8 cellular contexts compared by ENCODE assay signal in genomic region chr15:99104788-99105515, GRCh38. TPM values are rescaled to one million over a fixed set of nuclear protein-coding genes. Genes with fewer than 3 reads are reported as not detected.
DNase-seq lines count a peak whose midpoint lies in the region; ATAC-seq, FAIRE-seq and TF ChIP-seq lines count a peak whose summit lies in the region.

A gene with protein sequence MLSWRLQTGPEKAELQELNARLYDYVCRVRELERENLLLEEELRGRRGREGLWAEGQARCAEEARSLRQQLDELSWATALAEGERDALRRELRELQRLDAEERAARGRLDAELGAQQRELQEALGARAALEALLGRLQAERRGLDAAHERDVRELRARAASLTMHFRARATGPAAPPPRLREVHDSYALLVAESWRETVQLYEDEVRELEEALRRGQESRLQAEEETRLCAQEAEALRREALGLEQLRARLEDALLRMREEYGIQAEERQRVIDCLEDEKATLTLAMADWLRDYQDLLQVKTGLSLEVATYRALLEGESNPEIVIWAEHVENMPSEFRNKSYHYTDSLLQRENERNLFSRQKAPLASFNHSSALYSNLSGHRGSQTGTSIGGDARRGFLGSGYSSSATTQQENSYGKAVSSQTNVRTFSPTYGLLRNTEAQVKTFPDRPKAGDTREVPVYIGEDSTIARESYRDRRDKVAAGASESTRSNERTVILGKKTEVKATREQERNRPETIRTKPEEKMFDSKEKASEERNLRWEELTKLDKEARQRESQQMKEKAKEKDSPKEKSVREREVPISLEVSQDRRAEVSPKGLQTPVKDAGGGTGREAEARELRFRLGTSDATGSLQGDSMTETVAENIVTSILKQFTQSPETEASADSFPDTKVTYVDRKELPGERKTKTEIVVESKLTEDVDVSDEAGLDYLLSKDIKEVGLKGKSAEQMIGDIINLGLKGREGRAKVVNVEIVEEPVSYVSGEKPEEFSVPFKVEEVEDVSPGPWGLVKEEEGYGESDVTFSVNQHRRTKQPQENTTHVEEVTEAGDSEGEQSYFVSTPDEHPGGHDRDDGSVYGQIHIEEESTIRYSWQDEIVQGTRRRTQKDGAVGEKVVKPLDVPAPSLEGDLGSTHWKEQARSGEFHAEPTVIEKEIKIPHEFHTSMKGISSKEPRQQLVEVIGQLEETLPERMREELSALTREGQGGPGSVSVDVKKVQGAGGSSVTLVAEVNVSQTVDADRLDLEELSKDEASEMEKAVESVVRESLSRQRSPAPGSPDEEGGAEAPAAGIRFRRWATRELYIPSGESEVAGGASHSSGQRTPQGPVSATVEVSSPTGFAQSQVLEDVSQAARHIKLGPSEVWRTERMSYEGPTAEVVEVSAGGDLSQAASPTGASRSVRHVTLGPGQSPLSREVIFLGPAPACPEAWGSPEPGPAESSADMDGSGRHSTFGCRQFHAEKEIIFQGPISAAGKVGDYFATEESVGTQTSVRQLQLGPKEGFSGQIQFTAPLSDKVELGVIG (N-terminal part only) (plus strand): TSS chr15:99105080. CDS start chr15:99105200, 120 bp downstream.

- no peak within 1 kb of the TSS for H4K5ac ChIP-seq in IMR-90 (ENCODE audit: low read depth, low read length)

- TF ChIP-seq CTCF in IMR-90 (conservative IDR thresholded peaks at IDR 0.05; ENCODE audit: low read depth, low read length) (peak; percentile 89), keratinocyte (optimal IDR thresholded peaks at IDR 0.05 in 1 of 3, IDR thresholded peaks at IDR 0.05 in 1 of 3, conservative IDR thresholded peaks at IDR 0.05 in 1 of 3; ENCODE audit: extremely low read depth in 1 of 3, insufficient read depth in 2 of 3, low read length in 3 of 3) (peak in 2 of 3 experiments; percentile 52 to 79)

- POLR2A ChIA-PET in IMR-90 (lab: Charles Lee; ENCODE audit: unreplicated experiment), result no interaction called here

- peak; percentile 83 for TF ChIP-seq POLR2A in IMR-90 (IDR thresholded peaks at IDR 0.05; ENCODE audit: low read depth, low read length)

- no peak within 1 kb of the TSS for H2BK5ac ChIP-seq in IMR-90 (ENCODE audit: low read depth, low read length, poor library complexity, severe bottlenecking)

- H4K20me1 ChIP-seq in IMR-90 (ENCODE audit: insufficient read depth, low read length), result peaks cover 4% of the 10 kb centered on the region; the same call in 1 of the 2 replicates
- H4K20me1 ChIP-seq in keratinocyte (ENCODE audit: control insufficient read depth, extremely low read depth, insufficient read depth, low read length), result no peaks in the 10 kb centered on the region

- WGBS in IMR-90 (ENCODE audit: extremely low coverage in 2 of 2, insufficient read length in 1 of 2), 2 experiments, result 1% methylated on average over 54 of the region's 91 CpGs; no CpG with 5 or more reads in 1 of the 2 experiments

- no peak within 1 kb of the TSS for H3K14ac ChIP-seq in IMR-90 (replicated peaks; ENCODE audit: low read depth, low read length)

- H3K4me3 ChIP-seq in IMR-90 (ENCODE audit: insufficient read depth, low read depth, low read length) (peak within 1 kb of the TSS; percentile 60), keratinocyte (ENCODE audit: control insufficient read depth in 2 of 3, extremely low read depth in 1 of 3, insufficient read depth in 2 of 3, low read depth in 1 of 3, low read length in 3 of 3) (peak within 1 kb of the TSS; percentile 22 to 48 (median 34)), skin epidermis (peak within 1 kb of the TSS; percentile 15 to 47 (median 30))

- H3K36me3 ChIP-seq in IMR-90 (ENCODE audit: control insufficient read depth, insufficient read depth, low read length), result no peaks in the 10 kb centered on the region
- no peaks in the 10 kb centered on the region for H3K36me3 ChIP-seq in keratinocyte (ENCODE audit: control insufficient read depth in 2 of 2, extremely low read depth in 1 of 2, insufficient read depth in 2 of 2, low read length in 2 of 2)

- H3K18ac ChIP-seq in IMR-90 (ENCODE audit: low read depth, low read length), result no peak within 1 kb of the TSS

- H3K4me2 ChIP-seq in IMR-90 (ENCODE audit: low read depth, low read length), result peak within 1 kb of the TSS; percentile 85
- H3K4me2 ChIP-seq in keratinocyte (ENCODE audit: control insufficient read depth, extremely low read depth, insufficient read depth, low read depth, low read length), result peak within 1 kb of the TSS; percentile 54

- in situ Hi-C loops in IMR-90 (cut with MboI; ENCODE audit: low sequenced_read_pairs), result loop anchor here (25.0 kb wide), 1 partner anchor 632 kb away; the partner anchor contains the start of gene LYSMD4

- H3K4me1 ChIP-seq in IMR-90 (ENCODE audit: control insufficient read depth, insufficient read depth, low read length), result peaks cover 1% of the 10 kb centered on the region; the same call in 1 of the 2 replicates
- no peaks in the 10 kb centered on the region for H3K4me1 ChIP-seq in keratinocyte (ENCODE audit: control insufficient read depth, extremely low read depth, insufficient read depth, low read length)

- H3K79me1 ChIP-seq in IMR-90 (ENCODE audit: low read depth in 1 of 2, low read length in 2 of 2), result peaks cover 7 to 33% of the 10 kb centered on the region in 2 experiments

- H2AK5ac ChIP-seq in IMR-90 (ENCODE audit: low read depth, low read length), result no peak within 1 kb of the TSS

- no peak within 1 kb of the TSS for H2BK20ac ChIP-seq in IMR-90 (ENCODE audit: low read depth, low read length)

- H3K9ac ChIP-seq in IMR-90 (ENCODE audit: low read depth, low read length), result 0 out of 2 replicates have a peak within 1 kb of the TSS, but pooled peaks have one; percentile 7
- H3K9ac ChIP-seq in keratinocyte (ENCODE audit: control insufficient read depth, extremely low read depth, insufficient read depth, low read length), result no peak within 1 kb of the TSS

- DNase-seq in GM03348 (ENCODE audit: low spot score) (peak; percentile 97), IMR-90 (peak; percentile 72), SHP77 treated with DMSO at 0.1 percent for 48 hours (lab: John Stamatoyannopoulos, UW) (peak; percentile 60), cerebellar cortex (ENCODE audit: low spot score) (peak; percentile 62), keratinocyte (ENCODE audit: low read depth, low spot score) (no peak), NOMO-1 treated with dmso at 0.1 percent for 144 hours (lab: John Stamatoyannopoulos, UW; ENCODE audit: unreplicated experiment) (no peak)

- no peak within 1 kb of the TSS for H3K23ac ChIP-seq in IMR-90 (ENCODE audit: low read depth, low read length)

- no peak within 1 kb of the TSS for H2BK120ac ChIP-seq in IMR-90 (ENCODE audit: low read depth, low read length)

- H2AK9ac ChIP-seq in IMR-90 (replicated peaks; ENCODE audit: low read depth, low read length, poor library complexity), result peak within 1 kb of the TSS; percentile 47

- H3K27me3 ChIP-seq in IMR-90 (ENCODE audit: control insufficient read depth, insufficient read depth, low read length) (peaks cover 6% of the 10 kb centered on the region), keratinocyte (ENCODE audit: control insufficient read depth, extremely low read depth, insufficient read depth, low read length) (peaks cover 53% of the 10 kb centered on the region)

- TF ChIP-seq RAD21 in IMR-90 (IDR thresholded peaks at IDR 0.05; ENCODE audit: low read length), result peak; percentile 70

- intact Hi-C loops in IMR-90 (cut with micrococcal nuclease), result loop anchor here (1.0 to 5.0 kb wide), 2 partner anchors 108 to 627 kb away; partner anchors contain the start of gene LYSMD4

- no TSS peak for BruUV-seq in IMR-90 (replicated peaks; lab: Mats Ljungman, UMichigan)

- no peak within 1 kb of the TSS for H3K27ac ChIP-seq in IMR-90 (ENCODE audit: insufficient read depth, low read length)
- H3K27ac ChIP-seq in keratinocyte (ENCODE audit: control insufficient read depth, insufficient read depth, low read length), result no peak within 1 kb of the TSS
- H3K27ac ChIP-seq in skin epidermis, result peak within 1 kb of the TSS in 3 of 21 experiments; percentile 3 to 21 (median 12)

- 0 out of 2 replicates have a peak, but pooled peaks cover 4% of the 10 kb centered on the region for H3K9me1 ChIP-seq in IMR-90 (ENCODE audit: insufficient read depth, low read length)
- H3K9me1 ChIP-seq in keratinocyte (ENCODE audit: control insufficient read depth, extremely low read depth, insufficient read depth, low read length), result no peaks in the 10 kb centered on the region

- H2AFZ ChIP-seq in IMR-90 (replicated peaks; ENCODE audit: low read length, poor library complexity), result peak within 1 kb of the TSS; percentile 90
- H2AFZ ChIP-seq in keratinocyte (ENCODE audit: control insufficient read depth, low read length), result peak within 1 kb of the TSS; percentile 58

- H3K9me3 ChIP-seq in IMR-90 (ENCODE audit: control insufficient read depth, insufficient read depth, low read length) (no peaks in the 10 kb centered on the region), keratinocyte (ENCODE audit: control insufficient read depth, low read depth, low read length) (no peaks in the 10 kb centered on the region)

- no peak within 1 kb of the TSS for H3K56ac ChIP-seq in IMR-90 (ENCODE audit: extremely low read depth, insufficient read depth, low read length)

- CTCF ChIA-PET in IMR-90 (lab: Yijun Ruan, JAX), result interaction anchor here (0.7 to 1.7 kb wide), 11 partner anchors 12 to 433 kb away, joined by 3 to 10 read pairs (median 4); no protein-coding TSS in a partner anchor

- dilution Hi-C loops in IMR-90 (cut with HindIII; ENCODE audit: low sequenced_read_pairs, unreplicated experiment), result loop anchor here (25.0 kb wide), 1 partner anchor 107 kb away; no protein-coding TSS in a partner anchor
- dilution Hi-C loops in keratinocyte (cut with MboI; ENCODE audit: extremely low pct_ligation_motif_present, low sequenced_read_pairs), result no loop called here

- no peak within 1 kb of the TSS for H2BK15ac ChIP-seq in IMR-90 (ENCODE audit: low read depth, low read length)

- H4K8ac ChIP-seq in IMR-90 (ENCODE audit: low read depth in 2 of 2, low read length in 2 of 2), result no peak within 1 kb of the TSS; a peak in 1 of 4 replicates

- H3K79me2 ChIP-seq in keratinocyte (ENCODE audit: control insufficient read depth, insufficient read depth, low read length), result no peaks in the 10 kb centered on the region

- FAIRE-seq in keratinocyte (lab: Jason Lieb, UNC), result no peak

- no peak within 1 kb of the TSS for H4K91ac ChIP-seq in IMR-90 (ENCODE audit: insufficient read depth, low read depth, low read length)

- 0 out of 2 replicates have a peak within 1 kb of the TSS, but pooled peaks have one; percentile 15 for H3K4ac ChIP-seq in IMR-90 (ENCODE audit: low read depth, low read length)

- ATAC-seq in GM21619 (IDR thresholded peaks at IDR 0.05; ENCODE audit: unreplicated experiment) (peak; percentile 62), IMR-90 (ENCODE audit: low read depth) (peak; percentile 76)

RNA-seq across cellular contexts. Expression of the gene that starts here (rescaled TPM):
- total RNA-seq in IMR-90 (2012; rRNA removed), result 3.4 and 5.0 TPM in 2 replicates
- polyA plus RNA-seq in IMR-90 (2012; rRNA removed), result 1.9 and 2.1 TPM in 2 replicates
- polyA plus RNA-seq in IMR-90 (2012; cell fraction: cytosol; rRNA removed), result 0.81 and 0.86 TPM in 2 replicates
- 3.0 and 8.1 TPM in 2 replicates for polyA plus RNA-seq in IMR-90 (2012; cell fraction: nucleus; rRNA removed; ENCODE audit: low replicate concordance)
- 0.04 to 0.10 TPM (median 0.09 TPM) in 3 replicates for polyA plus RNA-seq in keratinocyte
- 0.25 TPM for polyA plus RNA-seq in keratinocyte (2011; ENCODE audit: low read depth)
- polyA plus RNA-seq in keratinocyte (2011; cell fraction: cytosol; rRNA removed), result 0.01 TPM in 2 replicates
- 0.20 and 0.23 TPM in 2 replicates for polyA plus RNA-seq in keratinocyte (2011; cell fraction: nucleus; rRNA removed)
- 0.24 and 0.29 TPM in 2 replicates for polyA plus RNA-seq in keratinocyte (2012; ENCODE audit: low replicate concordance)
- 0.03 to 0.52 TPM (median 0.10 TPM) in 3 replicates for polyA minus RNA-seq in keratinocyte
- polyA minus RNA-seq in keratinocyte (2011; cell fraction: cytosol; rRNA and poly(A)+ RNA removed), result not detected
- 0.11 and 0.31 TPM in 2 replicates for polyA minus RNA-seq in keratinocyte (2011; cell fraction: nucleus; rRNA and poly(A)+ RNA removed)

Comparison
In these comparisons a context has a peak if more than half of its experiments do, and no peak if none do; other contexts are left out.
1. DNase-seq: peak in GM03348 (single experiment), IMR-90 (single experiment), SHP77 treated with DMSO at 0.1 percent for 48 hours (single experiment) and cerebellar cortex (single experiment); none in keratinocyte (single experiment) and NOMO-1 treated with dmso at 0.1 percent for 144 hours (single experiment).
2. Peak in every context shown above with its lines, with median percentiles within 50 percentile points of each other: H3K4me3 ChIP-seq.